27 cellular contexts compared by ENCODE assay signal in genomic region chr1:185260611-185261010, GRCh38.
"Had no signal": no experiment of that assay in that cellular context is flagged by ENCODE, and none has a peak within 500 bp of the region (broad histone marks: within the 10 kb centered on the region; RNA-seq: fewer than 3 reads in every experiment).

No MANE protein-coding gene starts in this region.

- H3K79me2 ChIP-seq: hepatocyte had no signal

- H3K36me3 ChIP-seq: adrenal gland, esophagus muscularis mucosa, right lobe of liver, transverse colon had no signal

- FAIRE-seq: frontal cortex, keratinocyte had no signal

- H2AFZ ChIP-seq: hepatocyte had no signal

- DNase-seq: activated CD4-positive, alpha-beta memory T cell treated with anti-CD3 and anti-CD28 coated beads for 36 hours; activated CD4-positive, alpha-beta T cell treated with anti-CD3 and anti-CD28 coated beads for 48 hours; activated CD8-positive, alpha-beta memory T cell treated with anti-CD3 and anti-CD28 coated beads, Interleukin-2, amount 50 U/mL, for 4 hours; activated effector memory CD4-positive, alpha-beta T cell treated with anti-CD3 and anti-CD28 coated beads, Interleukin-2, amount 50 U/mL, for 16 hours; activated naive CD4-positive, alpha-beta T cell treated with anti-CD3 and anti-CD28 coated beads for 36 hours; activated naive CD8-positive, alpha-beta T cell treated with anti-CD3 and anti-CD28 coated beads for 36 hours; activated T-cell treated with anti-CD3 and anti-CD28 coated beads, Interleukin-2, amount 50 U/mL, for 1 hour; adrenal gland; aorta; body of pancreas; cortex of kidney; endodermal cell; left cardiac atrium; left ventricle myocardium superior; mammary epithelial cell; right lobe of liver; stimulated activated CD4-positive, alpha-beta T cell treated with anti-CD3 and anti-CD28 coated beads, Interleukin-2, amount 100 ng/mL, for 48 hours; stimulated activated naive CD4-positive, alpha-beta T cell treated with Interleukin-2 at 50 U/mL for 16 hours; T-helper 1 cell; testis; transverse colon had no signal

- H3K27ac ChIP-seq: adrenal gland, body of pancreas, esophagus muscularis mucosa, hepatocyte, right lobe of liver, testis, transverse colon, VCaP had no signal

- ATAC-seq: activated CD4-positive, CD25-positive, alpha-beta regulatory T cell treated with anti-CD3 and anti-CD28 coated beads, Interleukin-2, amount 50 U/mL, for 24 hours; body of pancreas; left cardiac atrium; left ventricle myocardium superior; right lobe of liver had no signal

- H3K27me3 ChIP-seq: adrenal gland, body of pancreas, esophagus muscularis mucosa, hepatocyte, right lobe of liver, testis, transverse colon had no signal

- H3K4me3 ChIP-seq: adrenal gland, body of pancreas, esophagus muscularis mucosa, hepatocyte, right lobe of liver, testis, transverse colon had no signal

- H3K4me2 ChIP-seq: hepatocyte had no signal

- H3K9me3 ChIP-seq: adrenal gland, body of pancreas, esophagus muscularis mucosa, right lobe of liver, testis, transverse colon had no signal

- H3K4me1 ChIP-seq: adrenal gland, right lobe of liver, transverse colon had no signal
